15 cellular contexts compared by ENCODE assay signal in genomic region chr1:1143636-1144035, GRCh38. TPM values are rescaled to one million over a fixed set of nuclear protein-coding genes. Genes with fewer than 3 reads are reported as not detected.
DNase-seq lines count a peak whose midpoint lies in the region; TF ChIP-seq lines count a peak whose summit lies in the region.
"Had no signal": no experiment of that assay in that cellular context is flagged by ENCODE, and none has a peak within 500 bp of the region (broad histone marks: within the 10 kb centered on the region; RNA-seq: fewer than 3 reads in every experiment).

No MANE protein-coding gene starts in this region.

- H3K9me3 ChIP-seq in BLaER1 treated with 17β-estradiol and CSF1 and Interleukin-3, amounts not matched to agents 10 nM and 100 nM (replicated peaks in 1 of 11), result no peaks in the 10 kb centered on the region
- H3K9me3 ChIP-seq in CD8-positive, alpha-beta memory T cell (ENCODE audit: low read length), result no peaks in the 10 kb centered on the region
- no peaks in the 10 kb centered on the region for H3K9me3 ChIP-seq in mucosa of stomach (ENCODE audit: control insufficient read depth, low read length)
- H3K9me3 ChIP-seq: MG63, prostate gland had no signal

- peaks cover 0 to 29% (median 0%) of the 10 kb centered on the region in 11 experiments; a peak in 4 of 22 replicates for H4K20me1 ChIP-seq in BLaER1 treated with 17β-estradiol and CSF1 and Interleukin-3, amounts not matched to agents 10 nM and 100 nM

- peaks cover 21 to 63% (median 53%) of the 10 kb centered on the region in 10 experiments for H3K4me1 ChIP-seq in BLaER1 treated with 17β-estradiol and CSF1 and Interleukin-3, amounts not matched to agents 10 nM and 100 nM
- peaks cover 16% of the 10 kb centered on the region for H3K4me1 ChIP-seq in CD8-positive, alpha-beta memory T cell (ENCODE audit: insufficient read depth, low read length)
- peaks cover 52% of the 10 kb centered on the region for H3K4me1 ChIP-seq in mucosa of stomach (ENCODE audit: control insufficient read depth, insufficient read depth, low read length)
- H3K4me1 ChIP-seq: prostate gland had no signal

- no peak for TF ChIP-seq CTCF in lower leg skin (IDR thresholded peaks at IDR 0.05)

- peaks cover 0 to 38% (median 5%) of the 10 kb centered on the region in 11 experiments; a peak in 12 of 22 replicates for H3K27me3 ChIP-seq in BLaER1 treated with 17β-estradiol and CSF1 and Interleukin-3, amounts not matched to agents 10 nM and 100 nM
- no peaks in the 10 kb centered on the region for H3K27me3 ChIP-seq in CD8-positive, alpha-beta memory T cell (ENCODE audit: insufficient read depth, low read length, poor library complexity, severe bottlenecking)
- H3K27me3 ChIP-seq in mucosa of stomach (ENCODE audit: control insufficient read depth, insufficient read depth, low read length), result no peaks in the 10 kb centered on the region
- H3K27me3 ChIP-seq: MG63 had no signal

- intact Hi-C loops in activated T-helper 1 cell treated with anti-CD3 and anti-CD28 coated beads, Interleukin-12 subunit alpha, Interleukin-12 subunit beta, Interleukin-2, Interleukin-4 antibody, amounts not matched to agents 30 ng/mL and 10 ng/mL and 1 ng/mL, durations not matched to agents 14 hours and 24 hours and 36 hours (cut with micrococcal nuclease), result loop anchor here (1.0 to 5.0 kb wide), 3 partner anchors 14 to 89 kb away; partner anchors contain the start of genes B3GALT6, SDF4 and TNFRSF18
- intact Hi-C loops in lower leg skin (cut with DNase I; ENCODE audit: low total_unique reads), result no loop called here

- peak overlapping the region; percentile 50 to 94 (median 85) for H3K4me2 ChIP-seq in BLaER1 treated with 17β-estradiol and CSF1 and Interleukin-3, amounts not matched to agents 10 nM and 100 nM

- TF ChIP-seq POLR2A in lower leg skin (IDR thresholded peaks at IDR 0.05), result no peak

- peak overlapping the region in 6 of 11 experiments; percentile 67 to 83 (median 78); a peak in 9 of 22 replicates for H3K9ac ChIP-seq in BLaER1 treated with 17β-estradiol and CSF1 and Interleukin-3, amounts not matched to agents 10 nM and 100 nM
- H3K9ac ChIP-seq in mucosa of stomach (ENCODE audit: low read length), result peak overlapping the region; percentile 86

- no peaks in the 10 kb centered on the region for H3K36me3 Mint-ChIP-seq in CD8-positive, alpha-beta memory T cell
- no peaks in the 10 kb centered on the region for H3K36me3 Mint-ChIP-seq in activated T-helper 1 cell treated with anti-CD3 and anti-CD28 coated beads, Interleukin-12 subunit alpha, Interleukin-12 subunit beta, Interleukin-2, Interleukin-4 antibody, amounts not matched to agents 30 ng/mL and 10 ng/mL and 1 ng/mL, durations not matched to agents 14 hours and 24 hours and 36 hours (ENCODE audit: low read depth)
- H3K36me3 Mint-ChIP-seq: type B pancreatic cell had no signal

- POLR2A ChIA-PET in CD8-positive, alpha-beta memory T cell (lab: Charles Lee), result interaction anchor here (0.6 kb wide), 1 partner anchor 126 kb away, joined by 3 read pairs; no protein-coding TSS in a partner anchor

- DNase-seq in CD8-positive, alpha-beta memory T cell, result no peak
- DNase-seq in activated T-helper 1 cell treated with anti-CD3 and anti-CD28 coated beads, Interleukin-12 subunit alpha, Interleukin-12 subunit beta, Interleukin-2, Interleukin-4 antibody, amounts not matched to agents 30 ng/mL and 10 ng/mL and 1 ng/mL, durations not matched to agents 14 hours and 24 hours and 36 hours (ENCODE audit: low spot score), result no peak
- DNase-seq in lower leg skin (ENCODE audit: low spot score in 2 of 2), result no peak
- no peak for DNase-seq in DMS114 treated with DMSO at 0.1 percent for 48 hours (lab: John Stamatoyannopoulos, UW; ENCODE audit: unreplicated experiment)
- DNase-seq in effector CD8-positive, alpha-beta T cell (lab: John Stamatoyannopoulos, UW), result no peak
- no peak for DNase-seq in NCI-H146 treated with DMSO at 0.1 percent for 48 hours (lab: John Stamatoyannopoulos, UW; ENCODE audit: unreplicated experiment)
- DNase-seq: MG63, NCI-H2107, Right ventricle myocardium superior, T1000 had no signal

- peak overlapping the region in 6 of 8 donors; percentile 37 to 90 (median 78) for H3K27ac Mint-ChIP-seq in CD8-positive, alpha-beta memory T cell
- H3K27ac Mint-ChIP-seq in activated T-helper 1 cell treated with anti-CD3 and anti-CD28 coated beads, Interleukin-12 subunit alpha, Interleukin-12 subunit beta, Interleukin-2, Interleukin-4 antibody, amounts not matched to agents 30 ng/mL and 10 ng/mL and 1 ng/mL, durations not matched to agents 14 hours and 24 hours and 36 hours, result peak overlapping the region; percentile 97
- H3K27ac Mint-ChIP-seq: type B pancreatic cell had no signal

- H3K36me3 ChIP-seq in BLaER1 treated with 17β-estradiol and CSF1 and Interleukin-3, amounts not matched to agents 10 nM and 100 nM, result no peaks in the 10 kb centered on the region
- no peaks in the 10 kb centered on the region for H3K36me3 ChIP-seq in CD8-positive, alpha-beta memory T cell (ENCODE audit: insufficient read depth, low read length)
- no peaks in the 10 kb centered on the region for H3K36me3 ChIP-seq in mucosa of stomach (ENCODE audit: control insufficient read depth, insufficient read depth, low read length)
- H3K36me3 ChIP-seq: MG63, prostate gland had no signal

- 66 to 67% methylated on average over 12 to 14 of the region's 14 CpGs for WGBS in lower leg skin, 2 donors

- H3K27ac ChIP-seq in BLaER1 treated with 17β-estradiol and CSF1 and Interleukin-3, amounts not matched to agents 10 nM and 100 nM, result peak overlapping the region in 5 of 11 experiments; percentile 69 to 86 (median 83); a peak in 7 of 22 replicates
- no peak overlapping the region for H3K27ac ChIP-seq in CD8-positive, alpha-beta memory T cell (ENCODE audit: low read depth, low read length)

- no peaks in the 10 kb centered on the region for H3K27me3 Mint-ChIP-seq in CD8-positive, alpha-beta memory T cell
- no peaks in the 10 kb centered on the region for H3K27me3 Mint-ChIP-seq in activated T-helper 1 cell treated with anti-CD3 and anti-CD28 coated beads, Interleukin-12 subunit alpha, Interleukin-12 subunit beta, Interleukin-2, Interleukin-4 antibody, amounts not matched to agents 30 ng/mL and 10 ng/mL and 1 ng/mL, durations not matched to agents 14 hours and 24 hours and 36 hours (ENCODE audit: insufficient read depth)
- H3K27me3 Mint-ChIP-seq: type B pancreatic cell had no signal

- H3K4me3 ChIP-seq in BLaER1 treated with 17β-estradiol and CSF1 and Interleukin-3, amounts not matched to agents 10 nM and 100 nM, result no peak overlapping the region; a peak in 2 of 20 replicates
- no peak overlapping the region for H3K4me3 ChIP-seq in CD8-positive, alpha-beta memory T cell (ENCODE audit: low read length)
- no peak overlapping the region for H3K4me3 ChIP-seq in mucosa of stomach (ENCODE audit: low read length)
- no peak overlapping the region for H3K4me3 ChIP-seq in lower leg skin (ENCODE audit: low read depth, poor library complexity, severe bottlenecking)
- H3K4me3 ChIP-seq: MG63, prostate gland had no signal

- H3K4me1 Mint-ChIP-seq in CD8-positive, alpha-beta memory T cell, result peaks cover 2 to 8% (median 5%) of the 10 kb centered on the region in 3 donors
- H3K4me1 Mint-ChIP-seq in activated T-helper 1 cell treated with anti-CD3 and anti-CD28 coated beads, Interleukin-12 subunit alpha, Interleukin-12 subunit beta, Interleukin-2, Interleukin-4 antibody, amounts not matched to agents 30 ng/mL and 10 ng/mL and 1 ng/mL, durations not matched to agents 14 hours and 24 hours and 36 hours (ENCODE audit: low read depth), result peaks cover 9% of the 10 kb centered on the region

- H3K4me3 Mint-ChIP-seq in CD8-positive, alpha-beta memory T cell, result peak overlapping the region in 2 of 7 donors; percentile 26 to 43
- peak overlapping the region; percentile 37 for H3K4me3 Mint-ChIP-seq in activated T-helper 1 cell treated with anti-CD3 and anti-CD28 coated beads, Interleukin-12 subunit alpha, Interleukin-12 subunit beta, Interleukin-2, Interleukin-4 antibody, amounts not matched to agents 30 ng/mL and 10 ng/mL and 1 ng/mL, durations not matched to agents 14 hours and 24 hours and 36 hours
- H3K4me3 Mint-ChIP-seq: type B pancreatic cell had no signal

- CTCF ChIA-PET in CD8-positive, alpha-beta memory T cell (lab: Charles Lee), result no interaction called here

- no peaks in the 10 kb centered on the region for H3K9me3 Mint-ChIP-seq in CD8-positive, alpha-beta memory T cell
- no peaks in the 10 kb centered on the region for H3K9me3 Mint-ChIP-seq in activated T-helper 1 cell treated with anti-CD3 and anti-CD28 coated beads, Interleukin-12 subunit alpha, Interleukin-12 subunit beta, Interleukin-2, Interleukin-4 antibody, amounts not matched to agents 30 ng/mL and 10 ng/mL and 1 ng/mL, durations not matched to agents 14 hours and 24 hours and 36 hours
- H3K9me3 Mint-ChIP-seq: type B pancreatic cell had no signal

RNA-seq across cellular contexts. Expression of gene C1orf159, which starts 27.7 kb away (rescaled TPM):
- 10 to 100 TPM; 18.7 to 20.8 TPM for total RNA-seq in CD8-positive, alpha-beta memory T cell
- 7.9 TPM for polyA plus RNA-seq in CD8-positive, alpha-beta memory T cell
- total RNA-seq in activated T-helper 1 cell treated with anti-CD3 and anti-CD28 coated beads, Interleukin-12 subunit alpha, Interleukin-12 subunit beta, Interleukin-2, Interleukin-4 antibody, amounts not matched to agents 30 ng/mL and 10 ng/mL and 1 ng/mL, durations not matched to agents 14 hours and 24 hours and 36 hours, result 30.0 and 30.3 TPM in 2 replicates
- total RNA-seq in lower leg skin, result 10 to 100 TPM; 16.1 to 36.0 (median 21.5) TPM

RNA-seq across cellular contexts. Expression of gene TTLL10, which starts 30.0 kb away (rescaled TPM):
- total RNA-seq in CD8-positive, alpha-beta memory T cell, result not detected
- not detected for polyA plus RNA-seq in CD8-positive, alpha-beta memory T cell
- 0.10 and 0.15 TPM in 2 replicates for total RNA-seq in activated T-helper 1 cell treated with anti-CD3 and anti-CD28 coated beads, Interleukin-12 subunit alpha, Interleukin-12 subunit beta, Interleukin-2, Interleukin-4 antibody, amounts not matched to agents 30 ng/mL and 10 ng/mL and 1 ng/mL, durations not matched to agents 14 hours and 24 hours and 36 hours
- not detected for total RNA-seq in lower leg skin
- total RNA-seq: chondrocyte had no signal
